In the genomic region with DNA sequence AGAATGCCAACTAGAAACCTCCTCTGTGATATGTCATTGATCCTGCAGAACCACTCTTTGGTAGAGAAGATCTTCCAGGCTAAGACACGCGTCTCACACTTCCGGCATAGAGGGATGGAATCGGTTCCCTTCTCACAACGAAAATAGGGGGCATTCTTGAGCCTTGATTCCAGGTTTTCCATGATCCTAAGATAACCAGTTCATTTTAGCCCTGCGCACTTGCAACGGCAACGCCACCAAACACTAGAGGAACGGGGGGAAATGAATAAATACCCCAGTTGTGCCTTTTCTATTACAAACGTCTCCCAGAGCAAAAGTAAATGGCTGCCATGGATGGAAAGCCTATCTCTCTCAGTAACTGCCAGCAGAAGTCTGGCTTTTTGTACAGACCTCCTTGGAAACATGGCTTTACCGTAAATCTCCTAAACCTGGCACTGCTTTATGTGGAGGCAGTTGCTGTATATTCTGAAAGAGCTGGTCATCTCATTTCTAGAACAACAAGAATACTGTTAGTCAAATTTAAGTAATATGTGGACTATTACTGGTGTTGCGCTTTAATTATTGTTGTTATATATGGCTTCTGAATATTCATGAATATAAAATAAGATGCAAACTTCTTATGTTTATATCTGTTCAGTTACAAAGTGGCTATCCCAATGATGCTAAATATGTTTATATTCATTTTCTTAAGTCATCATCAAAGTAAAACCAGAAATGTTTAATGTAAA, we compare ENCODE assay signal across 8 cellular contexts. TPM values are rescaled to one million over a fixed set of nuclear protein-coding genes. Genes with fewer than 3 reads are reported as not detected.
A peak's percentile ranks its signal among the peaks of the same experiment; 100 is the strongest.
DNase-seq lines count a peak whose midpoint lies in the region; ATAC-seq and TF ChIP-seq lines count a peak whose summit lies in the region.
"Not testable (repeated sequence)": the region's sequence is repeated elsewhere in the genome, so short reads cannot be mapped to it uniquely, and the experiment has no call there.

A gene with protein sequence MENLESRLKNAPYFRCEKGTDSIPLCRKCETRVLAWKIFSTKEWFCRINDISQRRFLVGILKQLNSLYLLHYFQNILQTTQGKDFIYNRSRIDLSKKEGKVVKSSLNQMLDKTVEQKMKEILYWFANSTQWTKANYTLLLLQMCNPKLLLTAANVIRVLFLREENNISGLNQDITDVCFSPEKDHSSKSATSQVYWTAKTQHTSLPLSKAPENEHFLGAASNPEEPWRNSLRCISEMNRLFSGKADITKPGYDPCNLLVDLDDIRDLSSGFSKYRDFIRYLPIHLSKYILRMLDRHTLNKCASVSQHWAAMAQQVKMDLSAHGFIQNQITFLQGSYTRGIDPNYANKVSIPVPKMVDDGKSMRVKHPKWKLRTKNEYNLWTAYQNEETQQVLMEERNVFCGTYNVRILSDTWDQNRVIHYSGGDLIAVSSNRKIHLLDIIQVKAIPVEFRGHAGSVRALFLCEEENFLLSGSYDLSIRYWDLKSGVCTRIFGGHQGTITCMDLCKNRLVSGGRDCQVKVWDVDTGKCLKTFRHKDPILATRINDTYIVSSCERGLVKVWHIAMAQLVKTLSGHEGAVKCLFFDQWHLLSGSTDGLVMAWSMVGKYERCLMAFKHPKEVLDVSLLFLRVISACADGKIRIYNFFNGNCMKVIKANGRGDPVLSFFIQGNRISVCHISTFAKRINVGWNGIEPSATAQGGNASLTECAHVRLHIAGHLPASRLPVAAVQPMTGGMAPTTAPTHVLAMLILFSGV (minus strand): TSS at position 374 of the 728 bp plus-strand sequence. CDS start 192 bp downstream, at position 182.

- not testable (repeated sequence) for H3K27ac ChIP-seq in right cardiac atrium (ENCODE audit: low read length); upper lobe of right lung

- not testable (repeated sequence) for H3K4me3 Mint-ChIP-seq in WTC11
- peak within 1 kb of the TSS; percentile 20 for H3K4me3 Mint-ChIP-seq in nephron progenitor cell

- H3K27ac Mint-ChIP-seq in WTC11, result not testable (repeated sequence)
- peak within 1 kb of the TSS; percentile 59 for H3K27ac Mint-ChIP-seq in nephron progenitor cell

- intact Hi-C loops in right cardiac atrium (cut with DNase I); upper lobe of right lung (cut with DNase I): not testable (repeated sequence)

- ATAC-seq in WTC11 (peak; percentile 75), right cardiac atrium (peak; percentile 78 to 88), upper lobe of right lung (peak; percentile 58)

- CTCF ChIA-PET in WTC11 (lab: Charles Lee), result not testable (repeated sequence)

- 40% methylated on average over 11 of the region's 12 CpGs for WGBS in right cardiac atrium

- H3K36me3 Mint-ChIP-seq in WTC11; nephron progenitor cell (ENCODE audit: low read depth): not testable (repeated sequence)

- not testable (repeated sequence) for H3K4me1 Mint-ChIP-seq in WTC11
- H3K4me1 Mint-ChIP-seq in nephron progenitor cell, result peaks cover 23% of the 10 kb centered on the region

- not testable (repeated sequence) for TF ChIP-seq CTCF in BE2C (IDR thresholded peaks at IDR 0.05; ENCODE audit: low read depth, low read length); WTC11 (IDR thresholded peaks at IDR 0.05); choroid plexus epithelial cell (conservative IDR thresholded peaks at IDR 0.05; ENCODE audit: low read depth, low read length); fibroblast of villous mesenchyme (IDR thresholded peaks at IDR 0.05; ENCODE audit: insufficient read depth, low read depth, low read length); nephron progenitor cell (IDR thresholded peaks at IDR 0.05); retinal pigment epithelial cell (conservative IDR thresholded peaks at IDR 0.05; ENCODE audit: low read depth, low read length); upper lobe of right lung (IDR thresholded peaks at IDR 0.05)

- not testable (repeated sequence) for H3K9me3 Mint-ChIP-seq in WTC11, nephron progenitor cell

- not testable (repeated sequence) for H3K27me3 Mint-ChIP-seq in WTC11 (ENCODE audit: low read depth); nephron progenitor cell (ENCODE audit: low read depth, poor library complexity)

- H3K9me3 ChIP-seq in BE2C; right cardiac atrium (ENCODE audit: control insufficient read depth, low read length); upper lobe of right lung: not testable (repeated sequence)

- H3K36me3 ChIP-seq in BE2C, upper lobe of right lung: not testable (repeated sequence)

- not testable (repeated sequence) for DNase-seq in BE2C; WTC11 (ENCODE audit: low spot score); choroid plexus epithelial cell (ENCODE audit: low read depth); right cardiac atrium; nephron progenitor cell; retinal pigment epithelial cell (ENCODE audit: low read depth); upper lobe of right lung
- peak; percentile 14 for DNase-seq in fibroblast of villous mesenchyme (ENCODE audit: low read depth)

- not testable (repeated sequence) for H3K27me3 ChIP-seq in BE2C; right cardiac atrium (ENCODE audit: control insufficient read depth, insufficient read depth); upper lobe of right lung

- H3K4me1 ChIP-seq in BE2C; right cardiac atrium (ENCODE audit: control insufficient read depth, insufficient read depth, low read length); upper lobe of right lung: not testable (repeated sequence)

- POLR2A ChIA-PET in WTC11 (lab: Charles Lee), result not testable (repeated sequence)

- H3K4me3 ChIP-seq in BE2C (ENCODE audit: low read depth, low read length), result peak within 1 kb of the TSS; percentile 21; the same call in 1 of the 2 replicates
- peak within 1 kb of the TSS; percentile 29 for H3K4me3 ChIP-seq in choroid plexus epithelial cell (ENCODE audit: low read depth, low read length)
- peak within 1 kb of the TSS; percentile 33 for H3K4me3 ChIP-seq in fibroblast of villous mesenchyme (ENCODE audit: low read depth, low read length)
- not testable (repeated sequence) for H3K4me3 ChIP-seq in right cardiac atrium (ENCODE audit: low read length); upper lobe of right lung
- H3K4me3 ChIP-seq in retinal pigment epithelial cell (ENCODE audit: low read length), result peak within 1 kb of the TSS; percentile 37

RNA-seq across cellular contexts. Expression of the gene that starts here (rescaled TPM):
- 1.1 TPM for polyA plus RNA-seq in BE2C (2012; ENCODE audit: insufficient read depth, insufficient read length, low read depth)
- 0.14 to 0.33 TPM in 2 of 3 replicates, not detected in the other for total RNA-seq in WTC11 (2021)
- under 0.01 and 0.43 TPM in 2 replicates for total RNA-seq in fibroblast of villous mesenchyme
- total RNA-seq in right cardiac atrium, result 1 to 10 TPM in 1 of 4 donors, under 1 TPM in 3; 0.40 to 1.1 (median 0.54) TPM
- 0.70 TPM for polyA plus RNA-seq in right cardiac atrium
- 1.4 TPM for total RNA-seq in upper lobe of right lung

Comparison
In these comparisons a context has a peak if more than half of its experiments do, and no peak if none do; other contexts are left out.
1. Peak in ATAC-seq in WTC11; RNA of the gene not detected or under 1 TPM.
2. Peak in DNase-seq and H3K4me3 ChIP-seq in fibroblast of villous mesenchyme; RNA of the gene not detected or under 1 TPM.